In the genomic region with DNA sequence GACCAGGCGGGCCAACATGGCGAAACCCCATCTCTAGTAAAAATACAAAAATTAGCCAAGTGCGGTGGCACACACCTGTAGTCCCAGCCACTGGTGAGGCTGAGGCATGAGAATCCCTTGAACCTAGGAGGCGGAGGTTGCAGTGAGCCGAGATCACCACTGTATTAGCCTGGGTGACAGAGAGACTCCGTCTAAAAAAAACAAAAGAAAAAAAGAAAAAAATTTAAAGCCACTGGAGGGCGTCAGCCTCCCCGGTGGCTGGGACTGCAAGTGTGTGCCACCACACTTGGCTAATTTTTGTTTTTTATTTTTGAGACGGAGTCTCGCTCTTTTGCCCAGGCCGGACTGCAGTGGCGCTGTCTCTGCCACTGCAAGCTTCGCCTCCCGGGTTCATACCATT, we compare ENCODE assay signal across 2 cellular contexts.
TF ChIP-seq lines count a peak whose summit lies in the region.

No MANE protein-coding gene starts in this region.

TF ChIP-seq in GM23338, 12 proteins besides CTCF, POLR2A, EP300 and RAD21 (continued from another document):
- TF ChIP-seq, protein P1, sequence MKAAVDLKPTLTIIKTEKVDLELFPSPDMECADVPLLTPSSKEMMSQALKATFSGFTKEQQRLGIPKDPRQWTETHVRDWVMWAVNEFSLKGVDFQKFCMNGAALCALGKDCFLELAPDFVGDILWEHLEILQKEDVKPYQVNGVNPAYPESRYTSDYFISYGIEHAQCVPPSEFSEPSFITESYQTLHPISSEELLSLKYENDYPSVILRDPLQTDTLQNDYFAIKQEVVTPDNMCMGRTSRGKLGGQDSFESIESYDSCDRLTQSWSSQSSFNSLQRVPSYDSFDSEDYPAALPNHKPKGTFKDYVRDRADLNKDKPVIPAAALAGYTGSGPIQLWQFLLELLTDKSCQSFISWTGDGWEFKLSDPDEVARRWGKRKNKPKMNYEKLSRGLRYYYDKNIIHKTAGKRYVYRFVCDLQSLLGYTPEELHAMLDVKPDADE (IDR thresholded peaks at IDR 0.05): no peak
- TF ChIP-seq, protein P2, sequence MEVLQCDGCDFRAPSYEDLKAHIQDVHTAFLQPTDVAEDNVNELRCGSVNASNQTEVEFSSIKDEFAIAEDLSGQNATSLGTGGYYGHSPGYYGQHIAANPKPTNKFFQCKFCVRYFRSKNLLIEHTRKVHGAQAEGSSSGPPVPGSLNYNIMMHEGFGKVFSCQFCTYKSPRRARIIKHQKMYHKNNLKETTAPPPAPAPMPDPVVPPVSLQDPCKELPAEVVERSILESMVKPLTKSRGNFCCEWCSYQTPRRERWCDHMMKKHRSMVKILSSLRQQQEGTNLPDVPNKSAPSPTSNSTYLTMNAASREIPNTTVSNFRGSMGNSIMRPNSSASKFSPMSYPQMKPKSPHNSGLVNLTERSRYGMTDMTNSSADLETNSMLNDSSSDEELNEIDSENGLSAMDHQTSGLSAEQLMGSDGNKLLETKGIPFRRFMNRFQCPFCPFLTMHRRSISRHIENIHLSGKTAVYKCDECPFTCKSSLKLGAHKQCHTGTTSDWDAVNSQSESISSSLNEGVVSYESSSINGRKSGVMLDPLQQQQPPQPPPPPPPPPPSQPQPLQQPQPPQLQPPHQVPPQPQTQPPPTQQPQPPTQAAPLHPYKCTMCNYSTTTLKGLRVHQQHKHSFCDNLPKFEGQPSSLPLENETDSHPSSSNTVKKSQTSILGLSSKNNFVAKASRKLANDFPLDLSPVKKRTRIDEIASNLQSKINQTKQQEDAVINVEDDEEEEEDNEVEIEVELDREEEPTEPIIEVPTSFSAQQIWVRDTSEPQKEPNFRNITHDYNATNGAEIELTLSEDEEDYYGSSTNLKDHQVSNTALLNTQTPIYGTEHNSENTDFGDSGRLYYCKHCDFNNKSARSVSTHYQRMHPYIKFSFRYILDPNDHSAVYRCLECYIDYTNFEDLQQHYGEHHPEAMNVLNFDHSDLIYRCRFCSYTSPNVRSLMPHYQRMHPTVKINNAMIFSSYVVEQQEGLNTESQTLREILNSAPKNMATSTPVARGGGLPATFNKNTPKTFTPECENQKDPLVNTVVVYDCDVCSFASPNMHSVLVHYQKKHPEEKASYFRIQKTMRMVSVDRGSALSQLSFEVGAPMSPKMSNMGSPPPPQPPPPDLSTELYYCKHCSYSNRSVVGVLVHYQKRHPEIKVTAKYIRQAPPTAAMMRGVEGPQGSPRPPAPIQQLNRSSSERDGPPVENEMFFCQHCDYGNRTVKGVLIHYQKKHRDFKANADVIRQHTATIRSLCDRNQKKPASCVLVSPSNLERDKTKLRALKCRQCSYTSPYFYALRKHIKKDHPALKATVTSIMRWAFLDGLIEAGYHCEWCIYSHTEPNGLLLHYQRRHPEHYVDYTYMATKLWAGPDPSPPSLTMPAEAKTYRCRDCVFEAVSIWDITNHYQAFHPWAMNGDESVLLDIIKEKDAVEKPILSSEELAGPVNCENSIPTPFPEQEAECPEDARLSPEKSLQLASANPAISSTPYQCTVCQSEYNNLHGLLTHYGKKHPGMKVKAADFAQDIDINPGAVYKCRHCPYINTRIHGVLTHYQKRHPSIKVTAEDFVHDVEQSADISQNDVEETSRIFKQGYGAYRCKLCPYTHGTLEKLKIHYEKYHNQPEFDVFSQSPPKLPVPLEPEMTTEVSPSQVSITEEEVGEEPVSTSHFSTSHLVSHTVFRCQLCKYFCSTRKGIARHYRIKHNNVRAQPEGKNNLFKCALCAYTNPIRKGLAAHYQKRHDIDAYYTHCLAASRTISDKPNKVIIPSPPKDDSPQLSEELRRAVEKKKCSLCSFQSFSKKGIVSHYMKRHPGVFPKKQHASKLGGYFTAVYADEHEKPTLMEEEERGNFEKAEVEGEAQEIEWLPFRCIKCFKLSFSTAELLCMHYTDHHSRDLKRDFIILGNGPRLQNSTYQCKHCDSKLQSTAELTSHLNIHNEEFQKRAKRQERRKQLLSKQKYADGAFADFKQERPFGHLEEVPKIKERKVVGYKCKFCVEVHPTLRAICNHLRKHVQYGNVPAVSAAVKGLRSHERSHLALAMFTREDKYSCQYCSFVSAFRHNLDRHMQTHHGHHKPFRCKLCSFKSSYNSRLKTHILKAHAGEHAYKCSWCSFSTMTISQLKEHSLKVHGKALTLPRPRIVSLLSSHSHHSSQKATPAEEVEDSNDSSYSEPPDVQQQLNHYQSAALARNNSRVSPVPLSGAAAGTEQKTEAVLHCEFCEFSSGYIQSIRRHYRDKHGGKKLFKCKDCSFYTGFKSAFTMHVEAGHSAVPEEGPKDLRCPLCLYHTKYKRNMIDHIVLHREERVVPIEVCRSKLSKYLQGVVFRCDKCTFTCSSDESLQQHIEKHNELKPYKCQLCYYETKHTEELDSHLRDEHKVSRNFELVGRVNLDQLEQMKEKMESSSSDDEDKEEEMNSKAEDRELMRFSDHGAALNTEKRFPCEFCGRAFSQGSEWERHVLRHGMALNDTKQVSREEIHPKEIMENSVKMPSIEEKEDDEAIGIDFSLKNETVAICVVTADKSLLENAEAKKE (CRISPR knock-in tag; IDR thresholded peaks at IDR 0.05): no peak
- TF ChIP-seq POLR2AphosphoS5 (IDR thresholded peaks at IDR 0.05; ENCODE audit: low read depth) (no peak), ZNF331 (CRISPR knock-in tag; IDR thresholded peaks at IDR 0.05; ENCODE audit: low read depth) (no peak), EZH2 (IDR thresholded peaks at IDR 0.05; ENCODE audit: low read depth, unreplicated experiment) (no peak), ZNF114 (CRISPR knock-in tag; IDR thresholded peaks at IDR 0.05) (no peak), CREB1 (CRISPR knock-in tag; IDR thresholded peaks at IDR 0.05; ENCODE audit: low read depth) (no peak), JUNB (IDR thresholded peaks at IDR 0.05; ENCODE audit: unreplicated experiment) (no peak), STAT1 (IDR thresholded peaks at IDR 0.05; ENCODE audit: unreplicated experiment) (no peak)
- TF ChIP-seq, protein P3, sequence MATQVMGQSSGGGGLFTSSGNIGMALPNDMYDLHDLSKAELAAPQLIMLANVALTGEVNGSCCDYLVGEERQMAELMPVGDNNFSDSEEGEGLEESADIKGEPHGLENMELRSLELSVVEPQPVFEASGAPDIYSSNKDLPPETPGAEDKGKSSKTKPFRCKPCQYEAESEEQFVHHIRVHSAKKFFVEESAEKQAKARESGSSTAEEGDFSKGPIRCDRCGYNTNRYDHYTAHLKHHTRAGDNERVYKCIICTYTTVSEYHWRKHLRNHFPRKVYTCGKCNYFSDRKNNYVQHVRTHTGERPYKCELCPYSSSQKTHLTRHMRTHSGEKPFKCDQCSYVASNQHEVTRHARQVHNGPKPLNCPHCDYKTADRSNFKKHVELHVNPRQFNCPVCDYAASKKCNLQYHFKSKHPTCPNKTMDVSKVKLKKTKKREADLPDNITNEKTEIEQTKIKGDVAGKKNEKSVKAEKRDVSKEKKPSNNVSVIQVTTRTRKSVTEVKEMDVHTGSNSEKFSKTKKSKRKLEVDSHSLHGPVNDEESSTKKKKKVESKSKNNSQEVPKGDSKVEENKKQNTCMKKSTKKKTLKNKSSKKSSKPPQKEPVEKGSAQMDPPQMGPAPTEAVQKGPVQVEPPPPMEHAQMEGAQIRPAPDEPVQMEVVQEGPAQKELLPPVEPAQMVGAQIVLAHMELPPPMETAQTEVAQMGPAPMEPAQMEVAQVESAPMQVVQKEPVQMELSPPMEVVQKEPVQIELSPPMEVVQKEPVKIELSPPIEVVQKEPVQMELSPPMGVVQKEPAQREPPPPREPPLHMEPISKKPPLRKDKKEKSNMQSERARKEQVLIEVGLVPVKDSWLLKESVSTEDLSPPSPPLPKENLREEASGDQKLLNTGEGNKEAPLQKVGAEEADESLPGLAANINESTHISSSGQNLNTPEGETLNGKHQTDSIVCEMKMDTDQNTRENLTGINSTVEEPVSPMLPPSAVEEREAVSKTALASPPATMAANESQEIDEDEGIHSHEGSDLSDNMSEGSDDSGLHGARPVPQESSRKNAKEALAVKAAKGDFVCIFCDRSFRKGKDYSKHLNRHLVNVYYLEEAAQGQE (IDR thresholded peaks at IDR 0.05; ENCODE audit: unreplicated experiment): no peak
TF ChIP-seq in GM23338: peak in this region for 0.

TF ChIP-seq in WTC11, 78 proteins besides CTCF, POLR2A, EP300 and RAD21 (continued from another document):
- TF ChIP-seq, protein P4, sequence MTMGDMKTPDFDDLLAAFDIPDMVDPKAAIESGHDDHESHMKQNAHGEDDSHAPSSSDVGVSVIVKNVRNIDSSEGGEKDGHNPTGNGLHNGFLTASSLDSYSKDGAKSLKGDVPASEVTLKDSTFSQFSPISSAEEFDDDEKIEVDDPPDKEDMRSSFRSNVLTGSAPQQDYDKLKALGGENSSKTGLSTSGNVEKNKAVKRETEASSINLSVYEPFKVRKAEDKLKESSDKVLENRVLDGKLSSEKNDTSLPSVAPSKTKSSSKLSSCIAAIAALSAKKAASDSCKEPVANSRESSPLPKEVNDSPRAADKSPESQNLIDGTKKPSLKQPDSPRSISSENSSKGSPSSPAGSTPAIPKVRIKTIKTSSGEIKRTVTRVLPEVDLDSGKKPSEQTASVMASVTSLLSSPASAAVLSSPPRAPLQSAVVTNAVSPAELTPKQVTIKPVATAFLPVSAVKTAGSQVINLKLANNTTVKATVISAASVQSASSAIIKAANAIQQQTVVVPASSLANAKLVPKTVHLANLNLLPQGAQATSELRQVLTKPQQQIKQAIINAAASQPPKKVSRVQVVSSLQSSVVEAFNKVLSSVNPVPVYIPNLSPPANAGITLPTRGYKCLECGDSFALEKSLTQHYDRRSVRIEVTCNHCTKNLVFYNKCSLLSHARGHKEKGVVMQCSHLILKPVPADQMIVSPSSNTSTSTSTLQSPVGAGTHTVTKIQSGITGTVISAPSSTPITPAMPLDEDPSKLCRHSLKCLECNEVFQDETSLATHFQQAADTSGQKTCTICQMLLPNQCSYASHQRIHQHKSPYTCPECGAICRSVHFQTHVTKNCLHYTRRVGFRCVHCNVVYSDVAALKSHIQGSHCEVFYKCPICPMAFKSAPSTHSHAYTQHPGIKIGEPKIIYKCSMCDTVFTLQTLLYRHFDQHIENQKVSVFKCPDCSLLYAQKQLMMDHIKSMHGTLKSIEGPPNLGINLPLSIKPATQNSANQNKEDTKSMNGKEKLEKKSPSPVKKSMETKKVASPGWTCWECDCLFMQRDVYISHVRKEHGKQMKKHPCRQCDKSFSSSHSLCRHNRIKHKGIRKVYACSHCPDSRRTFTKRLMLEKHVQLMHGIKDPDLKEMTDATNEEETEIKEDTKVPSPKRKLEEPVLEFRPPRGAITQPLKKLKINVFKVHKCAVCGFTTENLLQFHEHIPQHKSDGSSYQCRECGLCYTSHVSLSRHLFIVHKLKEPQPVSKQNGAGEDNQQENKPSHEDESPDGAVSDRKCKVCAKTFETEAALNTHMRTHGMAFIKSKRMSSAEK (CRISPR knock-in tag; IDR thresholded peaks at IDR 0.05; ENCODE audit: borderline replicate concordance): no peak
- TF ChIP-seq ZNF317 (CRISPR knock-in tag; IDR thresholded peaks at IDR 0.05; ENCODE audit: borderline replicate concordance, low read depth) (no peak), TP53 (CRISPR knock-in tag; IDR thresholded peaks at IDR 0.05) (no peak), FOXP1 (CRISPR knock-in tag; IDR thresholded peaks at IDR 0.05; ENCODE audit: borderline replicate concordance) (no peak), ZNF416 (CRISPR knock-in tag; IDR thresholded peaks at IDR 0.05) (no peak), TCF7 (CRISPR knock-in tag; IDR thresholded peaks at IDR 0.05; ENCODE audit: low read depth) (no peak)
- TF ChIP-seq, protein P5, sequence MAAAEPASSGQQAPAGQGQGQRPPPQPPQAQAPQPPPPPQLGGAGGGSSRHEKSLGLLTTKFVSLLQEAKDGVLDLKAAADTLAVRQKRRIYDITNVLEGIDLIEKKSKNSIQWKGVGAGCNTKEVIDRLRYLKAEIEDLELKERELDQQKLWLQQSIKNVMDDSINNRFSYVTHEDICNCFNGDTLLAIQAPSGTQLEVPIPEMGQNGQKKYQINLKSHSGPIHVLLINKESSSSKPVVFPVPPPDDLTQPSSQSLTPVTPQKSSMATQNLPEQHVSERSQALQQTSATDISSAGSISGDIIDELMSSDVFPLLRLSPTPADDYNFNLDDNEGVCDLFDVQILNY (CRISPR knock-in tag; IDR thresholded peaks at IDR 0.05): no peak
